In genomic region chr15:67253517-67254237, GRCh38 we compare ENCODE assay signal across 1 cellular context.
TF ChIP-seq lines count a peak whose summit lies in the region.

No MANE protein-coding gene starts in this region.

TF ChIP-seq in GM12878, 131 proteins besides CTCF, POLR2A, EP300 and RAD21 (continued from another document):
- TF ChIP-seq MTA3 (IDR thresholded peaks at IDR 0.05; ENCODE audit: borderline replicate concordance, low read length), result no peak
- no peak for TF ChIP-seq TCF3 (IDR thresholded peaks at IDR 0.05; ENCODE audit: borderline replicate concordance, insufficient read depth, low read depth, low read length)
- no peak for TF ChIP-seq ZNF687 (IDR thresholded peaks at IDR 0.05)
- TF ChIP-seq KLF5 (IDR thresholded peaks at IDR 0.05; ENCODE audit: partially characterized antibody), result no peak
